ENCODE assay signal across 8 cellular contexts in the genomic region with DNA sequence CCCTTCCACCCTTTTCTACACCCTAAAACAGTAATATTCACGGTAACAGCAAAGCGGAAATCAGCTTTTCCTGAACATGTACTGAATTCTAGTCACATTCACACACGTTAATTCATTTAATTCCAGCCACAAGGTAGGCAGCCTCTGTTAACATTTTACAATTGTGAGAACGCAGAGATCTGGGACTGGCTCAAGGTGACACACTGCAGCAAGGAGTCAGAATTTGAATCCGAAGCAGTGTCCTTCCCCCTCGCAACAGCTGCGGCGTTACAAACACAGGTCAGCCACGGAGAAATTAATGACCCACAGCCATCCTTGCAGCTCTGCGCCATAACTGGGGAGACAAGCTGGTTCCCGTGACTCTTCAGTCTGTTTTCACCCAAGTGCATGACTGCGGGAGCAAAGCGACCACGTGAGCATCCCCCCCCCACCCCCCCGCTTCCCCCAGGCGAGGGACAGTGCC. TPM values are rescaled to one million over a fixed set of nuclear protein-coding genes. Genes with fewer than 3 reads are reported as not detected.
A peak's percentile ranks its signal among the peaks of the same experiment; 100 is the strongest.
DNase-seq lines count a peak whose midpoint lies in the region; ATAC-seq and TF ChIP-seq lines count a peak whose summit lies in the region.

No MANE protein-coding gene starts in this region.

- no peaks in the 10 kb centered on the region for H3F3A ChIP-seq in Loucy (ENCODE audit: low read depth)

- ATAC-seq in GM18867 (IDR thresholded peaks at IDR 0.05; ENCODE audit: unreplicated experiment): no peak

- no peaks in the 10 kb centered on the region for H3K27me3 ChIP-seq in Loucy (ENCODE audit: insufficient read depth, low read length, poor library complexity, severe bottlenecking)
- H3K27me3 ChIP-seq in mononuclear cell (ENCODE audit: insufficient read depth, low read length): no peaks in the 10 kb centered on the region

- no peaks in the 10 kb centered on the region for H3K9me2 ChIP-seq in Loucy (replicated peaks; ENCODE audit: low read depth, low read length)

- H3K4me1 ChIP-seq in Loucy (ENCODE audit: insufficient read depth, low read length, poor library complexity, severe bottlenecking) (peaks cover 55% of the 10 kb centered on the region), mononuclear cell (ENCODE audit: insufficient read depth, low read length) (peaks cover 59% of the 10 kb centered on the region)

- TF ChIP-seq CTCF in Loucy (conservative IDR thresholded peaks at IDR 0.05; ENCODE audit: low read length) (no peak), choroid plexus epithelial cell (conservative IDR thresholded peaks at IDR 0.05; ENCODE audit: low read depth, low read length) (no peak)

- H3K36me3 ChIP-seq in Loucy (ENCODE audit: insufficient read depth, low read length): peaks cover 25% of the 10 kb centered on the region

- peaks cover 33% of the 10 kb centered on the region for H4K20me1 ChIP-seq in Loucy (ENCODE audit: insufficient read depth, low read length, poor library complexity, severe bottlenecking)

- peak overlapping the region; percentile 69 for H3K9ac ChIP-seq in Loucy (ENCODE audit: low read depth, low read length, poor library complexity, severe bottlenecking)

- peaks cover 52% of the 10 kb centered on the region for H3K79me2 ChIP-seq in Loucy (ENCODE audit: insufficient read depth, low read length)

- peak overlapping the region; percentile 82 for H2AFZ ChIP-seq in Loucy (ENCODE audit: low read length)

- DNase-seq in NCI-H2227 (lab: John Stamatoyannopoulos, UW; ENCODE audit: unreplicated experiment) (peak; percentile 80), NCI-H2227 treated with DMSO at 0.1 percent for 48 hours (lab: John Stamatoyannopoulos, UW) (no peak), choroid plexus epithelial cell (ENCODE audit: low read depth) (peak; percentile 65), NCI-H526 treated with DMSO at 0.1 percent for 48 hours (lab: John Stamatoyannopoulos, UW) (no peak), NCI-H128 (lab: John Stamatoyannopoulos, UW; ENCODE audit: unreplicated experiment) (no peak)

- H3K4me2 ChIP-seq in Loucy (ENCODE audit: low read depth, low read length, poor library complexity, severe bottlenecking): peak overlapping the region; percentile 90

- H3K4me3 ChIP-seq in Loucy (ENCODE audit: low read length, poor library complexity, severe bottlenecking): peak overlapping the region; percentile 79
- H3K4me3 ChIP-seq in choroid plexus epithelial cell (ENCODE audit: low read depth, low read length): peak overlapping the region; percentile 80
- H3K4me3 ChIP-seq in mononuclear cell (ENCODE audit: low read length): peak overlapping the region; percentile 93

- H3K9me3 ChIP-seq in Loucy (ENCODE audit: insufficient read depth, low read depth, low read length): no peaks in the 10 kb centered on the region
- H3K9me3 ChIP-seq in mononuclear cell (ENCODE audit: low read depth, low read length): no peaks in the 10 kb centered on the region

RNA-seq across cellular contexts. Expression of gene SLC20A1, which starts 0.8 kb away (rescaled TPM):
- total RNA-seq in mononuclear cell: 77.2 TPM

Comparison
In these comparisons a context has a peak if more than half of its experiments do, and no peak if none do; other contexts are left out.
1. DNase-seq: peak in NCI-H2227 (single experiment) and choroid plexus epithelial cell (single experiment); none in NCI-H2227 treated with DMSO at 0.1 percent for 48 hours (single experiment), NCI-H526 treated with DMSO at 0.1 percent for 48 hours (single experiment) and NCI-H128 (single experiment).
2. Peak in every context shown above with its lines, with median percentiles within 50 percentile points of each other: H3K4me3 ChIP-seq.